ENCODE assay signal across 1 cellular context in genomic region chr6:70208235-70208790, GRCh38.
TF ChIP-seq lines count a peak whose summit lies in the region.

No MANE protein-coding gene starts in this region.

TF ChIP-seq in GM23338, 12 proteins besides CTCF, POLR2A, EP300 and RAD21 (continued from another document):
- TF ChIP-seq, protein P1, sequence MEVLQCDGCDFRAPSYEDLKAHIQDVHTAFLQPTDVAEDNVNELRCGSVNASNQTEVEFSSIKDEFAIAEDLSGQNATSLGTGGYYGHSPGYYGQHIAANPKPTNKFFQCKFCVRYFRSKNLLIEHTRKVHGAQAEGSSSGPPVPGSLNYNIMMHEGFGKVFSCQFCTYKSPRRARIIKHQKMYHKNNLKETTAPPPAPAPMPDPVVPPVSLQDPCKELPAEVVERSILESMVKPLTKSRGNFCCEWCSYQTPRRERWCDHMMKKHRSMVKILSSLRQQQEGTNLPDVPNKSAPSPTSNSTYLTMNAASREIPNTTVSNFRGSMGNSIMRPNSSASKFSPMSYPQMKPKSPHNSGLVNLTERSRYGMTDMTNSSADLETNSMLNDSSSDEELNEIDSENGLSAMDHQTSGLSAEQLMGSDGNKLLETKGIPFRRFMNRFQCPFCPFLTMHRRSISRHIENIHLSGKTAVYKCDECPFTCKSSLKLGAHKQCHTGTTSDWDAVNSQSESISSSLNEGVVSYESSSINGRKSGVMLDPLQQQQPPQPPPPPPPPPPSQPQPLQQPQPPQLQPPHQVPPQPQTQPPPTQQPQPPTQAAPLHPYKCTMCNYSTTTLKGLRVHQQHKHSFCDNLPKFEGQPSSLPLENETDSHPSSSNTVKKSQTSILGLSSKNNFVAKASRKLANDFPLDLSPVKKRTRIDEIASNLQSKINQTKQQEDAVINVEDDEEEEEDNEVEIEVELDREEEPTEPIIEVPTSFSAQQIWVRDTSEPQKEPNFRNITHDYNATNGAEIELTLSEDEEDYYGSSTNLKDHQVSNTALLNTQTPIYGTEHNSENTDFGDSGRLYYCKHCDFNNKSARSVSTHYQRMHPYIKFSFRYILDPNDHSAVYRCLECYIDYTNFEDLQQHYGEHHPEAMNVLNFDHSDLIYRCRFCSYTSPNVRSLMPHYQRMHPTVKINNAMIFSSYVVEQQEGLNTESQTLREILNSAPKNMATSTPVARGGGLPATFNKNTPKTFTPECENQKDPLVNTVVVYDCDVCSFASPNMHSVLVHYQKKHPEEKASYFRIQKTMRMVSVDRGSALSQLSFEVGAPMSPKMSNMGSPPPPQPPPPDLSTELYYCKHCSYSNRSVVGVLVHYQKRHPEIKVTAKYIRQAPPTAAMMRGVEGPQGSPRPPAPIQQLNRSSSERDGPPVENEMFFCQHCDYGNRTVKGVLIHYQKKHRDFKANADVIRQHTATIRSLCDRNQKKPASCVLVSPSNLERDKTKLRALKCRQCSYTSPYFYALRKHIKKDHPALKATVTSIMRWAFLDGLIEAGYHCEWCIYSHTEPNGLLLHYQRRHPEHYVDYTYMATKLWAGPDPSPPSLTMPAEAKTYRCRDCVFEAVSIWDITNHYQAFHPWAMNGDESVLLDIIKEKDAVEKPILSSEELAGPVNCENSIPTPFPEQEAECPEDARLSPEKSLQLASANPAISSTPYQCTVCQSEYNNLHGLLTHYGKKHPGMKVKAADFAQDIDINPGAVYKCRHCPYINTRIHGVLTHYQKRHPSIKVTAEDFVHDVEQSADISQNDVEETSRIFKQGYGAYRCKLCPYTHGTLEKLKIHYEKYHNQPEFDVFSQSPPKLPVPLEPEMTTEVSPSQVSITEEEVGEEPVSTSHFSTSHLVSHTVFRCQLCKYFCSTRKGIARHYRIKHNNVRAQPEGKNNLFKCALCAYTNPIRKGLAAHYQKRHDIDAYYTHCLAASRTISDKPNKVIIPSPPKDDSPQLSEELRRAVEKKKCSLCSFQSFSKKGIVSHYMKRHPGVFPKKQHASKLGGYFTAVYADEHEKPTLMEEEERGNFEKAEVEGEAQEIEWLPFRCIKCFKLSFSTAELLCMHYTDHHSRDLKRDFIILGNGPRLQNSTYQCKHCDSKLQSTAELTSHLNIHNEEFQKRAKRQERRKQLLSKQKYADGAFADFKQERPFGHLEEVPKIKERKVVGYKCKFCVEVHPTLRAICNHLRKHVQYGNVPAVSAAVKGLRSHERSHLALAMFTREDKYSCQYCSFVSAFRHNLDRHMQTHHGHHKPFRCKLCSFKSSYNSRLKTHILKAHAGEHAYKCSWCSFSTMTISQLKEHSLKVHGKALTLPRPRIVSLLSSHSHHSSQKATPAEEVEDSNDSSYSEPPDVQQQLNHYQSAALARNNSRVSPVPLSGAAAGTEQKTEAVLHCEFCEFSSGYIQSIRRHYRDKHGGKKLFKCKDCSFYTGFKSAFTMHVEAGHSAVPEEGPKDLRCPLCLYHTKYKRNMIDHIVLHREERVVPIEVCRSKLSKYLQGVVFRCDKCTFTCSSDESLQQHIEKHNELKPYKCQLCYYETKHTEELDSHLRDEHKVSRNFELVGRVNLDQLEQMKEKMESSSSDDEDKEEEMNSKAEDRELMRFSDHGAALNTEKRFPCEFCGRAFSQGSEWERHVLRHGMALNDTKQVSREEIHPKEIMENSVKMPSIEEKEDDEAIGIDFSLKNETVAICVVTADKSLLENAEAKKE (CRISPR knock-in tag; IDR thresholded peaks at IDR 0.05): no peak
- TF ChIP-seq, protein P2, sequence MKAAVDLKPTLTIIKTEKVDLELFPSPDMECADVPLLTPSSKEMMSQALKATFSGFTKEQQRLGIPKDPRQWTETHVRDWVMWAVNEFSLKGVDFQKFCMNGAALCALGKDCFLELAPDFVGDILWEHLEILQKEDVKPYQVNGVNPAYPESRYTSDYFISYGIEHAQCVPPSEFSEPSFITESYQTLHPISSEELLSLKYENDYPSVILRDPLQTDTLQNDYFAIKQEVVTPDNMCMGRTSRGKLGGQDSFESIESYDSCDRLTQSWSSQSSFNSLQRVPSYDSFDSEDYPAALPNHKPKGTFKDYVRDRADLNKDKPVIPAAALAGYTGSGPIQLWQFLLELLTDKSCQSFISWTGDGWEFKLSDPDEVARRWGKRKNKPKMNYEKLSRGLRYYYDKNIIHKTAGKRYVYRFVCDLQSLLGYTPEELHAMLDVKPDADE (IDR thresholded peaks at IDR 0.05): no peak
- TF ChIP-seq EZH2 (IDR thresholded peaks at IDR 0.05; ENCODE audit: low read depth, unreplicated experiment) (no peak), EZH2phosphoT487 (IDR thresholded peaks at IDR 0.05; ENCODE audit: unreplicated experiment) (no peak), REST (IDR thresholded peaks at IDR 0.05; ENCODE audit: unreplicated experiment) (no peak), NANOG (IDR thresholded peaks at IDR 0.05; ENCODE audit: borderline replicate concordance) (no peak)
